ENCODE assay signal across 11 cellular contexts in genomic region chr13:110885516-110885915, GRCh38.
"Had no signal": no experiment of that assay in that cellular context is flagged by ENCODE, and none has a peak within 500 bp of the region (broad histone marks: within the 10 kb centered on the region; RNA-seq: fewer than 3 reads in every experiment).

No MANE protein-coding gene starts in this region.

- H3K9me3 Mint-ChIP-seq: neural crest cell had no signal

- H3K27ac ChIP-seq: adrenal gland, parathyroid adenoma had no signal

- H3K4me3 ChIP-seq: adrenal gland had no signal

- H3K9me3 ChIP-seq: adrenal gland had no signal

- H3K4me3 Mint-ChIP-seq: neural crest cell had no signal

- H3K27me3 ChIP-seq: adrenal gland had no signal

- H3K4me1 ChIP-seq: adrenal gland, parathyroid adenoma had no signal

- DNase-seq: activated CD4-positive, alpha-beta T cell treated with anti-CD3 and anti-CD28 coated beads, Interleukin-2, amount 50 U/mL, for 1 hour; activated CD8-positive, alpha-beta memory T cell treated with anti-CD3 and anti-CD28 coated beads for 24 hours; activated naive CD4-positive, alpha-beta T cell treated with Interleukin-2 at 50 U/mL for 16 hours; adrenal gland; kidney glomerular epithelial cell; stimulated activated CD4-positive, alpha-beta T cell treated with anti-CD3 and anti-CD28 coated beads, Interleukin-15, amount 100 ng/mL, for 24 hours; stimulated activated CD4-positive, alpha-beta T cell treated with anti-CD3 and anti-CD28 coated beads, Interleukin-4, amount 100 ng/mL, for 1 hour; stimulated activated naive CD4-positive, alpha-beta T cell treated with Interleukin-2 at 50 U/mL for 16 hours; trophoblast cell had no signal
